In genomic region chr11:122720482-122720881, GRCh38 we compare ENCODE assay signal across 19 cellular contexts.
A peak's percentile ranks its signal among the peaks of the same experiment; 100 is the strongest.
DNase-seq lines count a peak whose midpoint lies in the region; ATAC-seq lines count a peak whose summit lies in the region.
"Had no signal": no experiment of that assay in that cellular context is flagged by ENCODE, and none has a peak within 500 bp of the region (broad histone marks: within the 10 kb centered on the region; RNA-seq: fewer than 3 reads in every experiment).

No MANE protein-coding gene starts in this region.

- H3K79me2 ChIP-seq in mesendoderm (ENCODE audit: control insufficient read depth, insufficient read depth, low read length) = no peaks in the 10 kb centered on the region
- H3K79me2 ChIP-seq: parathyroid adenoma had no signal

- peak overlapping the region; percentile 63 for H3K56ac ChIP-seq in mesendoderm (ENCODE audit: low read length)

- 100% methylated on average over 1 of the region's 3 CpGs for WGBS in mesendoderm (ENCODE audit: extremely low coverage, insufficient coverage, low lambda C conversion rate)

- H2BK15ac ChIP-seq in mesendoderm (replicated peaks; ENCODE audit: low read depth) = peak overlapping the region; percentile 19

- H2BK5ac ChIP-seq in mesendoderm (ENCODE audit: low read length) = peak overlapping the region; percentile 61

- H3K4me3 Mint-ChIP-seq in activated naive CD8-positive, alpha-beta T cell treated with anti-CD3 and anti-CD28 coated beads, Interleukin-2, amount 50 U/mL, for 24 hours = no peak overlapping the region
- H3K4me3 Mint-ChIP-seq in T-helper 2 cell treated with Interferon-gamma antibody and Interleukin-4, amounts not matched to agents 5 μg/mL and 100 μg/mL, for 36 hours = no peak overlapping the region
- H3K4me3 Mint-ChIP-seq: activated CD4-positive, alpha-beta T cell treated with anti-CD3 and anti-CD28 coated beads, Interleukin-2, amount 10 ng/mL, durations not matched to agents 7 days and 5 days had no signal

- H3K4ac ChIP-seq in mesendoderm (ENCODE audit: low read depth, low read length) = no peak overlapping the region

- H4K5ac ChIP-seq in mesendoderm (ENCODE audit: low read length) = peak overlapping the region; percentile 35

- H3K4me1 Mint-ChIP-seq in activated naive CD8-positive, alpha-beta T cell treated with anti-CD3 and anti-CD28 coated beads, Interleukin-2, amount 50 U/mL, for 24 hours = peaks cover 98% of the 10 kb centered on the region
- H3K4me1 Mint-ChIP-seq in T-helper 2 cell treated with Interferon-gamma antibody and Interleukin-4, amounts not matched to agents 5 μg/mL and 100 μg/mL, for 36 hours (ENCODE audit: low read depth) = peaks cover 56% of the 10 kb centered on the region

- no peak overlapping the region for H2AK5ac ChIP-seq in mesendoderm (ENCODE audit: low read length)

- H3K36me3 ChIP-seq in BLaER1 treated with 17β-estradiol and CSF1 and Interleukin-3, amounts not matched to agents 10 nM and 100 nM = peaks cover 0 to 46% (median 0%) of the 10 kb centered on the region in 11 experiments; a peak in 6 of 22 replicates
- H3K36me3 ChIP-seq in mesendoderm (ENCODE audit: control insufficient read depth, insufficient read depth, low read length) = no peaks in the 10 kb centered on the region
- H3K36me3 ChIP-seq: gastrocnemius medialis had no signal

- no peaks in the 10 kb centered on the region for H3K27me3 Mint-ChIP-seq in activated naive CD8-positive, alpha-beta T cell treated with anti-CD3 and anti-CD28 coated beads, Interleukin-2, amount 50 U/mL, for 24 hours
- peaks cover 14% of the 10 kb centered on the region for H3K27me3 Mint-ChIP-seq in T-helper 2 cell treated with Interferon-gamma antibody and Interleukin-4, amounts not matched to agents 5 μg/mL and 100 μg/mL, for 36 hours (ENCODE audit: low read depth)

- H3K18ac ChIP-seq in mesendoderm (ENCODE audit: low read length) = no peak overlapping the region

- H3K9ac ChIP-seq in BLaER1 treated with 17β-estradiol and CSF1 and Interleukin-3, amounts not matched to agents 10 nM and 100 nM = peak overlapping the region in 10 of 11 experiments; percentile 20 to 86 (median 82); a peak in 20 of 22 replicates
- H3K9ac ChIP-seq in mesendoderm (ENCODE audit: low read length) = no peak overlapping the region
- H3K9ac ChIP-seq: parathyroid adenoma had no signal

- DNase-seq in M059J (ENCODE audit: low read depth) (peak; percentile 85), mesendoderm (peak; percentile 90), cortex of kidney (lab: John Stamatoyannopoulos, UW) (no peak), dedifferentiated amniotic fluid mesenchymal stem cell (ENCODE audit: extremely low spot score) (no peak)
- DNase-seq in activated naive CD8-positive, alpha-beta T cell treated with anti-CD3 and anti-CD28 coated beads, Interleukin-2, amount 50 U/mL, for 24 hours = no peak
- DNase-seq in T-helper 2 cell treated with Interferon-gamma antibody and Interleukin-4, amounts not matched to agents 5 μg/mL and 100 μg/mL, for 36 hours (ENCODE audit: low spot score) = no peak
- DNase-seq: activated CD4-positive, alpha-beta T cell treated with anti-CD3 and anti-CD28 coated beads, Interleukin-2, amount 10 ng/mL, durations not matched to agents 7 days and 5 days; activated T-cell treated with anti-CD3 and anti-CD28 coated beads, Interleukin-2, amount 50 U/mL, for 48 hours; DMS 273 treated with DMSO at 0.1 percent for 48 hours; gastrocnemius medialis; immature natural killer cell; NCI-H1694; NCI-H774; Right ventricle myocardium superior; small intestine; stimulated activated naive CD4-positive, alpha-beta T cell treated with Interleukin-2 at 50 U/mL for 16 hours had no signal

- H3K27ac Mint-ChIP-seq in activated naive CD8-positive, alpha-beta T cell treated with anti-CD3 and anti-CD28 coated beads, Interleukin-2, amount 50 U/mL, for 24 hours = peak overlapping the region; percentile 51
- H3K27ac Mint-ChIP-seq in T-helper 2 cell treated with Interferon-gamma antibody and Interleukin-4, amounts not matched to agents 5 μg/mL and 100 μg/mL, for 36 hours = no peak overlapping the region
- H3K27ac Mint-ChIP-seq: activated CD4-positive, alpha-beta T cell treated with anti-CD3 and anti-CD28 coated beads, Interleukin-2, amount 10 ng/mL, durations not matched to agents 7 days and 5 days had no signal

- peaks cover 16% of the 10 kb centered on the region for H3K36me3 Mint-ChIP-seq in activated naive CD8-positive, alpha-beta T cell treated with anti-CD3 and anti-CD28 coated beads, Interleukin-2, amount 50 U/mL, for 24 hours (ENCODE audit: low read depth)
- H3K36me3 Mint-ChIP-seq in T-helper 2 cell treated with Interferon-gamma antibody and Interleukin-4, amounts not matched to agents 5 μg/mL and 100 μg/mL, for 36 hours (ENCODE audit: low read depth) = peaks cover 6% of the 10 kb centered on the region

- peak overlapping the region; percentile 79 to 94 (median 91) for H3K4me2 ChIP-seq in BLaER1 treated with 17β-estradiol and CSF1 and Interleukin-3, amounts not matched to agents 10 nM and 100 nM
- H3K4me2 ChIP-seq in mesendoderm (ENCODE audit: low read length) = no peak overlapping the region

- no peak overlapping the region for H4K8ac ChIP-seq in mesendoderm (ENCODE audit: low read depth, low read length)

- no peak for ATAC-seq in activated naive CD8-positive, alpha-beta T cell treated with anti-CD3 and anti-CD28 coated beads, Interleukin-2, amount 50 U/mL, for 24 hours
- ATAC-seq in GM21619 (IDR thresholded peaks at IDR 0.05; ENCODE audit: unreplicated experiment) = no peak
- ATAC-seq: gastrocnemius medialis had no signal

- no peaks in the 10 kb centered on the region for H3K27me3 ChIP-seq in BLaER1 treated with 17β-estradiol and CSF1 and Interleukin-3, amounts not matched to agents 10 nM and 100 nM
- H3K27me3 ChIP-seq in mesendoderm (ENCODE audit: insufficient read depth, low read length, poor library complexity) = no peaks in the 10 kb centered on the region
- H3K27me3 ChIP-seq: gastrocnemius medialis had no signal

- H3K79me1 ChIP-seq in mesendoderm (ENCODE audit: low read length) = no peaks in the 10 kb centered on the region

- H4K20me1 ChIP-seq in BLaER1 treated with 17β-estradiol and CSF1 and Interleukin-3, amounts not matched to agents 10 nM and 100 nM = peaks cover 0 to 21% (median 0%) of the 10 kb centered on the region in 11 experiments; a peak in 1 of 22 replicates

- H2BK120ac ChIP-seq in mesendoderm (ENCODE audit: low read depth, low read length) = no peak overlapping the region

- no peaks in the 10 kb centered on the region for H3K9me3 ChIP-seq in BLaER1 treated with 17β-estradiol and CSF1 and Interleukin-3, amounts not matched to agents 10 nM and 100 nM (replicated peaks in 1 of 11)
- H3K9me3 ChIP-seq: gastrocnemius medialis had no signal

- peak overlapping the region; percentile 6 to 99 (median 97); a peak in 21 of 22 replicates for H3K27ac ChIP-seq in BLaER1 treated with 17β-estradiol and CSF1 and Interleukin-3, amounts not matched to agents 10 nM and 100 nM
- no peak overlapping the region for H3K27ac ChIP-seq in mesendoderm (ENCODE audit: low read depth, low read length)
- H3K27ac ChIP-seq: gastrocnemius medialis, parathyroid adenoma had no signal

- H3K4me1 ChIP-seq in BLaER1 treated with 17β-estradiol and CSF1 and Interleukin-3, amounts not matched to agents 10 nM and 100 nM = peaks cover 98 to 100% (median 99%) of the 10 kb centered on the region in 10 experiments
- H3K4me1 ChIP-seq in mesendoderm (ENCODE audit: control insufficient read depth, low read depth, low read length) = peaks cover 3% of the 10 kb centered on the region
- H3K4me1 ChIP-seq: gastrocnemius medialis, parathyroid adenoma had no signal

- no peak overlapping the region for H3K23ac ChIP-seq in mesendoderm (ENCODE audit: low read length)

- H3K4me3 ChIP-seq in BLaER1 treated with 17β-estradiol and CSF1 and Interleukin-3, amounts not matched to agents 10 nM and 100 nM = peak overlapping the region in 4 of 10 experiments; percentile 3 to 54 (median 48); a peak in 5 of 20 replicates
- H3K4me3 ChIP-seq in mesendoderm (ENCODE audit: low read length) = no peak overlapping the region
- H3K4me3 ChIP-seq: gastrocnemius medialis had no signal

- no peaks in the 10 kb centered on the region for H3K9me3 Mint-ChIP-seq in activated naive CD8-positive, alpha-beta T cell treated with anti-CD3 and anti-CD28 coated beads, Interleukin-2, amount 50 U/mL, for 24 hours
- no peaks in the 10 kb centered on the region for H3K9me3 Mint-ChIP-seq in T-helper 2 cell treated with Interferon-gamma antibody and Interleukin-4, amounts not matched to agents 5 μg/mL and 100 μg/mL, for 36 hours
- H3K9me3 Mint-ChIP-seq: activated CD4-positive, alpha-beta T cell treated with anti-CD3 and anti-CD28 coated beads, Interleukin-2, amount 10 ng/mL, durations not matched to agents 7 days and 5 days; immature natural killer cell had no signal

Comparison
In these comparisons a context has a peak if more than half of its experiments do, and no peak if none do; other contexts are left out.
1. DNase-seq: peak in M059J (single experiment) and mesendoderm (single experiment); none in activated naive CD8-positive, alpha-beta T cell treated with anti-CD3 and anti-CD28 coated beads, Interleukin-2, amount 50 U/mL, for 24 hours (single experiment), T-helper 2 cell treated with Interferon-gamma antibody and Interleukin-4, amounts not matched to agents 5 μg/mL and 100 μg/mL, for 36 hours (single experiment), cortex of kidney (single experiment) and dedifferentiated amniotic fluid mesenchymal stem cell (single experiment).